Comparison of ENCODE assay signal across 19 cellular contexts in genomic region chr1:89883030-89883379, GRCh38.
"Had no signal": no experiment of that assay in that cellular context is flagged by ENCODE, and none has a peak within 500 bp of the region (broad histone marks: within the 10 kb centered on the region; RNA-seq: fewer than 3 reads in every experiment).

No MANE protein-coding gene starts in this region.

- H3K27me3 ChIP-seq: foreskin keratinocyte, heart left ventricle, neutrophil, ovary, right atrium auricular region, stomach had no signal

- H3K4me1 ChIP-seq: stomach had no signal

- H3K27ac Mint-ChIP-seq: memory B cell; naive thymus-derived CD4-positive, alpha-beta T cell had no signal

- H3K4me3 Mint-ChIP-seq: central memory CD8-positive, alpha-beta T cell; memory B cell; naive thymus-derived CD4-positive, alpha-beta T cell had no signal

- DNase-seq: cortex of kidney; foreskin keratinocyte; heart left ventricle; hippocampal formation; islet precursor cell; midbrain; naive thymus-derived CD4-positive, alpha-beta T cell; ovary; small intestine; stimulated activated CD4-positive, alpha-beta T cell treated with anti-CD3 and anti-CD28 coated beads, Interleukin-12 subunit alpha, Interleukin-12 subunit beta, amount 100 ng/mL, for 4 hours; stimulated activated naive CD4-positive, alpha-beta T cell; stomach; substantia nigra; trophoblast cell had no signal

- H3K36me3 ChIP-seq: heart left ventricle, neutrophil, ovary, right atrium auricular region had no signal

- H3K27me3 Mint-ChIP-seq: central memory CD8-positive, alpha-beta T cell; memory B cell; naive thymus-derived CD4-positive, alpha-beta T cell had no signal

- H3K27ac ChIP-seq: foreskin keratinocyte, heart left ventricle, neutrophil, ovary, right atrium auricular region, stomach had no signal

- H3K4me3 ChIP-seq: heart left ventricle, ovary, right atrium auricular region, stomach had no signal

- FAIRE-seq: small intestine had no signal

- H3K9me3 ChIP-seq: ovary, right atrium auricular region had no signal

- ATAC-seq: foreskin keratinocyte; left lobe of liver; naive thymus-derived CD4-positive, alpha-beta T cell had no signal

- H3K9me3 Mint-ChIP-seq: central memory CD8-positive, alpha-beta T cell had no signal
